24 cellular contexts compared by ENCODE assay signal in genomic region chr11:75921808-75922207, GRCh38.
"Had no signal": no experiment of that assay in that cellular context is flagged by ENCODE, and none has a peak within 500 bp of the region (broad histone marks: within the 10 kb centered on the region; RNA-seq: fewer than 3 reads in every experiment).

No MANE protein-coding gene starts in this region.

- ATAC-seq: activated T-cell treated with anti-CD3 and anti-CD28 coated beads, Interleukin-2, amount 50 U/mL, for 4 hours; activated T-helper 17 cell treated with anti-CD3 and anti-CD28 coated beads, Interleukin-2, amount 50 U/mL, for 72 hours; T-helper 17 cell had no signal

- H3K9me3 ChIP-seq: MG63 had no signal

- H3K27me3 ChIP-seq: brain microvascular endothelial cell, cardiac muscle cell, MG63 had no signal

- DNase-seq: activated B cell treated with CpG ODN at 0.5 μM for 24 hours; activated CD4-positive, alpha-beta memory T cell treated with anti-CD3 and anti-CD28 coated beads for 36 hours; activated CD4-positive, alpha-beta T cell treated with anti-CD3 and anti-CD28 coated beads, Interleukin-2, amount 10 ng/mL, durations not matched to agents 7 days and 5 days; activated CD8-positive, alpha-beta memory T cell treated with anti-CD3 and anti-CD28 coated beads for 24 hours; activated gamma-delta T cell treated with Interleukin-2 at 50 U/mL for 16 hours; activated naive CD4-positive, alpha-beta T cell treated with anti-CD3 and anti-CD28 coated beads, Interleukin-2, amount 10 ng/mL, durations not matched to agents 7 days and 5 days; activated naive CD8-positive, alpha-beta T cell treated with anti-CD3 and anti-CD28 coated beads for 36 hours; activated T-cell treated with anti-CD3 and anti-CD28 coated beads, Interleukin-2, amount 50 U/mL, for 4 hours; brain microvascular endothelial cell; cerebellar nuclear complex; KG1; MG63; NCI-H1105 treated with DMSO at 0.1 percent for 48 hours; NCI-H1436 treated with DMSO at 0.1 percent for 48 hours; NCI-H187; NCI-H2081; NCI-H226; NCI-H526; NCI-H774; SIG-M5; T-helper 17 cell; T-helper 9 cell had no signal

- H3K27ac ChIP-seq: brain microvascular endothelial cell, cardiac muscle cell had no signal

- H3K36me3 ChIP-seq: brain microvascular endothelial cell, cardiac muscle cell, MG63 had no signal

- H3K4me3 ChIP-seq: cardiac muscle cell, MG63 had no signal
